In genomic region chr21:42615924-42616323, GRCh38 we compare ENCODE assay signal across 16 cellular contexts.
"Had no signal": no experiment of that assay in that cellular context is flagged by ENCODE, and none has a peak within 500 bp of the region (broad histone marks: within the 10 kb centered on the region; RNA-seq: fewer than 3 reads in every experiment).

No MANE protein-coding gene starts in this region.

- H3K4me1 ChIP-seq: pancreas had no signal

- H3K4me3 ChIP-seq: pancreas, skin epidermis, tibial artery had no signal

- H3K36me3 ChIP-seq: heart left ventricle, neutrophil, pancreas, tibial artery had no signal

- FAIRE-seq: kidney, pancreas had no signal

- H3K9me3 ChIP-seq: neutrophil, pancreas had no signal

- DNase-seq: activated CD4-positive, alpha-beta T cell treated with anti-CD3 and anti-CD28 coated beads for 1 hour; activated CD4-positive, alpha-beta T cell treated with anti-CD3 and anti-CD28 coated beads, Interleukin-2, amount 50 U/mL, for 4 hours; activated CD8-positive, alpha-beta memory T cell treated with anti-CD3 and anti-CD28 coated beads for 24 hours; activated CD8-positive, alpha-beta memory T cell treated with anti-CD3 and anti-CD28 coated beads, Interleukin-2, amount 50 U/mL, for 4 hours; activated naive CD8-positive, alpha-beta T cell treated with anti-CD3 and anti-CD28 coated beads, Interleukin-2, amount 10 ng/mL, durations not matched to agents 7 days and 5 days; amniotic stem cell; cerebellar nuclear complex; heart left ventricle; midbrain; pancreas; tibial artery had no signal

- H3K27ac ChIP-seq: coronary artery, epithelial cell of prostate, heart left ventricle, neutrophil, pancreas, skin epidermis, tibial artery had no signal
